In genomic region chr3:31957106-31957505, GRCh38 we compare ENCODE assay signal across 1 cellular context.
TF ChIP-seq lines count a peak whose summit lies in the region.

No MANE protein-coding gene starts in this region.

TF ChIP-seq in GM23338, 12 proteins besides CTCF, POLR2A, EP300 and RAD21:
- TF ChIP-seq REST (IDR thresholded peaks at IDR 0.05; ENCODE audit: unreplicated experiment) (no peak), STAT1 (IDR thresholded peaks at IDR 0.05; ENCODE audit: unreplicated experiment) (no peak), NANOG (IDR thresholded peaks at IDR 0.05; ENCODE audit: borderline replicate concordance) (no peak), EZH2phosphoT487 (IDR thresholded peaks at IDR 0.05; ENCODE audit: unreplicated experiment) (no peak), EZH2 (IDR thresholded peaks at IDR 0.05; ENCODE audit: low read depth, unreplicated experiment) (no peak), POLR2AphosphoS5 (IDR thresholded peaks at IDR 0.05; ENCODE audit: low read depth) (no peak), ZNF114 (CRISPR knock-in tag; IDR thresholded peaks at IDR 0.05) (no peak), CREB1 (CRISPR knock-in tag; IDR thresholded peaks at IDR 0.05; ENCODE audit: low read depth) (no peak), ZNF462 (CRISPR knock-in tag; IDR thresholded peaks at IDR 0.05) (no peak), ETS1 (IDR thresholded peaks at IDR 0.05) (no peak), ZNF331 (CRISPR knock-in tag; IDR thresholded peaks at IDR 0.05; ENCODE audit: low read depth) (no peak), JUNB (IDR thresholded peaks at IDR 0.05; ENCODE audit: unreplicated experiment) (no peak)
